ENCODE assay signal across 1 cellular context in genomic region chr15:31457161-31457560, GRCh38.
TF ChIP-seq lines count a peak whose summit lies in the region.

No MANE protein-coding gene starts in this region.

TF ChIP-seq in A549, 52 proteins besides CTCF, POLR2A, EP300 and RAD21:
- TF ChIP-seq EHF (CRISPR knock-in tag; IDR thresholded peaks at IDR 0.05) (no peak), E2F6 (IDR thresholded peaks at IDR 0.05; ENCODE audit: borderline replicate concordance, low read depth) (0 out of 2 replicates have a peak, but pooled peaks have one; percentile 22), HDAC2 (IDR thresholded peaks at IDR 0.05) (no peak), MAFK (IDR thresholded peaks at IDR 0.05; ENCODE audit: partially characterized antibody) (peak; percentile 11), USF2 (IDR thresholded peaks at IDR 0.05) (0 out of 2 replicates have a peak, but pooled peaks have one; percentile 4), ATOH8 (CRISPR knock-in tag; IDR thresholded peaks at IDR 0.05; ENCODE audit: low read depth) (peak; percentile 13; the same call in 1 of the 2 replicates), GATA3 (IDR thresholded peaks at IDR 0.05; ENCODE audit: borderline replicate concordance) (0 out of 2 replicates have a peak, but pooled peaks have one; percentile 23), MAX (IDR thresholded peaks at IDR 0.05) (peak; percentile 74)
